In genomic region chr15:90580086-90580485, GRCh38 we compare ENCODE assay signal across 27 cellular contexts. TPM values are rescaled to one million over a fixed set of nuclear protein-coding genes. Genes with fewer than 3 reads are reported as not detected.
DNase-seq lines count a peak whose midpoint lies in the region; ATAC-seq and TF ChIP-seq lines count a peak whose summit lies in the region.
"Had no signal": no experiment of that assay in that cellular context is flagged by ENCODE, and none has a peak within 500 bp of the region (broad histone marks: within the 10 kb centered on the region; RNA-seq: fewer than 3 reads in every experiment).

No MANE protein-coding gene starts in this region.

- WGBS in heart right ventricle, 2 donors, result 49 to 59% methylated on average over 4 of the region's 4 CpGs
- WGBS in mesendoderm (ENCODE audit: extremely low coverage, insufficient coverage, low lambda C conversion rate), result no CpG with 5 or more reads among the region's 4 CpGs

- no peak overlapping the region for H3K4me2 ChIP-seq in mesendoderm (ENCODE audit: low read length)

- H3K27ac Mint-ChIP-seq in activated naive CD8-positive, alpha-beta T cell treated with anti-CD3 and anti-CD28 coated beads for 36 hours, result peak overlapping the region; percentile 44
- H3K27ac Mint-ChIP-seq: immature natural killer cell; T-helper 1 cell treated with Interleukin-12 subunit alpha and Interleukin-12 subunit beta and Interleukin-4 antibody, amounts not matched to agents 30 μg/mL and 1 μg/mL, for 36 hours had no signal

- no peak overlapping the region for H4K5ac ChIP-seq in mesendoderm (ENCODE audit: low read length)

- peaks cover 16% of the 10 kb centered on the region for H3K36me3 Mint-ChIP-seq in activated naive CD8-positive, alpha-beta T cell treated with anti-CD3 and anti-CD28 coated beads for 36 hours

- no peak overlapping the region for H3K9ac ChIP-seq in mesendoderm (ENCODE audit: low read length)

- H3K27me3 Mint-ChIP-seq in activated naive CD8-positive, alpha-beta T cell treated with anti-CD3 and anti-CD28 coated beads for 36 hours, result no peaks in the 10 kb centered on the region

- H3K4me1 Mint-ChIP-seq in activated naive CD8-positive, alpha-beta T cell treated with anti-CD3 and anti-CD28 coated beads for 36 hours, result peaks cover 50% of the 10 kb centered on the region

- no peak overlapping the region for H3K4me3 Mint-ChIP-seq in activated naive CD8-positive, alpha-beta T cell treated with anti-CD3 and anti-CD28 coated beads for 36 hours
- H3K4me3 Mint-ChIP-seq: immature natural killer cell; T-helper 1 cell treated with Interleukin-12 subunit alpha and Interleukin-12 subunit beta and Interleukin-4 antibody, amounts not matched to agents 30 μg/mL and 1 μg/mL, for 36 hours had no signal

- no peak overlapping the region for H2BK15ac ChIP-seq in mesendoderm (replicated peaks; ENCODE audit: low read depth)

- H3K4ac ChIP-seq in mesendoderm (ENCODE audit: low read depth, low read length), result no peak overlapping the region

- DNase-seq in heart right ventricle, result no peak
- no peak for DNase-seq in cardiac septum (ENCODE audit: low spot score)
- no peak for DNase-seq in activated naive CD8-positive, alpha-beta T cell treated with anti-CD3 and anti-CD28 coated beads for 36 hours
- no peak for DNase-seq in mesendoderm
- DNase-seq in uterus, result no peak
- no peak for DNase-seq in SW480 (ENCODE audit: low spot score)
- DNase-seq: activated CD4-positive, alpha-beta T cell treated with anti-CD3 and anti-CD28 coated beads, Interleukin-2, amount 50 U/mL, for 4 hours; activated CD8-positive, alpha-beta memory T cell treated with anti-CD3 and anti-CD28 coated beads, Interleukin-2, amount 50 U/mL, for 4 hours; activated effector memory CD4-positive, alpha-beta T cell treated with Interleukin-2 at 50 U/mL for 16 hours; DMS 273 treated with DMSO at 0.1 percent for 48 hours; esophagus squamous epithelium; hippocampal formation; immature natural killer cell; KBM-7; lower lobe of right lung; MM.1S; NCI-H1417 treated with DMSO at 0.1 percent for 48 hours; NCI-H526 had no signal

- H3K18ac ChIP-seq in mesendoderm (ENCODE audit: low read length), result no peak overlapping the region

- H3K23ac ChIP-seq in mesendoderm (ENCODE audit: low read length), result no peak overlapping the region

- no peaks in the 10 kb centered on the region for H3K79me1 ChIP-seq in mesendoderm (ENCODE audit: low read length)

- peaks cover 12 to 72% (median 54%) of the 10 kb centered on the region in 9 donors for H3K4me1 ChIP-seq in heart right ventricle
- no peaks in the 10 kb centered on the region for H3K4me1 ChIP-seq in mesendoderm (ENCODE audit: control insufficient read depth, low read depth, low read length)
- no peaks in the 10 kb centered on the region for H3K4me1 ChIP-seq in uterus
- H3K4me1 ChIP-seq: breast epithelium, prostate gland, SJSA1 had no signal

- H3K27me3 ChIP-seq in heart right ventricle (no peaks in the 10 kb centered on the region), mesendoderm (ENCODE audit: insufficient read depth, low read length, poor library complexity) (no peaks in the 10 kb centered on the region), uterus (no peaks in the 10 kb centered on the region)
- H3K27me3 ChIP-seq: breast epithelium, esophagus squamous epithelium, SJSA1 had no signal

- H3K56ac ChIP-seq in mesendoderm (ENCODE audit: low read length), result peak overlapping the region; percentile 7

- no peak overlapping the region for H3K4me3 ChIP-seq in heart right ventricle
- H3K4me3 ChIP-seq in mesendoderm (ENCODE audit: low read length), result no peak overlapping the region
- H3K4me3 ChIP-seq in uterus, result no peak overlapping the region
- H3K4me3 ChIP-seq: breast epithelium, coronary artery, esophagus squamous epithelium, lower lobe of right lung, prostate gland, SJSA1 had no signal

- H3K9me3 Mint-ChIP-seq in activated naive CD8-positive, alpha-beta T cell treated with anti-CD3 and anti-CD28 coated beads for 36 hours, result no peaks in the 10 kb centered on the region
- H3K9me3 Mint-ChIP-seq: immature natural killer cell; T-helper 1 cell treated with Interleukin-12 subunit alpha and Interleukin-12 subunit beta and Interleukin-4 antibody, amounts not matched to agents 30 μg/mL and 1 μg/mL, for 36 hours had no signal

- H3K27ac ChIP-seq in heart right ventricle, result peak overlapping the region in 8 of 10 donors; percentile 3 to 72 (median 28)
- no peak overlapping the region for H3K27ac ChIP-seq in mesendoderm (ENCODE audit: low read depth, low read length)
- no peak overlapping the region for H3K27ac ChIP-seq in uterus
- H3K27ac ChIP-seq: breast epithelium, C4-2B, lower lobe of right lung, prostate gland, SJSA1, VCaP had no signal

- H4K8ac ChIP-seq in mesendoderm (ENCODE audit: low read depth, low read length), result no peak overlapping the region

- ATAC-seq in heart right ventricle (peak in 3 of 8 donors; percentile 18 to 53 (median 31)), HG03045 (IDR thresholded peaks at IDR 0.05; ENCODE audit: unreplicated experiment) (no peak)
- ATAC-seq: Panc1 had no signal

- H3K36me3 ChIP-seq in heart right ventricle, result peaks cover 0 to 7% (median 0%) of the 10 kb centered on the region in 9 donors
- H3K36me3 ChIP-seq in mesendoderm (ENCODE audit: control insufficient read depth, insufficient read depth, low read length), result no peaks in the 10 kb centered on the region
- no peaks in the 10 kb centered on the region for H3K36me3 ChIP-seq in uterus
- H3K36me3 ChIP-seq: breast epithelium, esophagus squamous epithelium, lower lobe of right lung, prostate gland had no signal

- H2BK120ac ChIP-seq in mesendoderm (ENCODE audit: low read depth, low read length), result no peak overlapping the region

- H3K9me3 ChIP-seq in heart right ventricle (no peaks in the 10 kb centered on the region), uterus (no peaks in the 10 kb centered on the region)
- H3K9me3 ChIP-seq: breast epithelium, esophagus squamous epithelium, lower lobe of right lung, prostate gland, SJSA1 had no signal

- H2BK5ac ChIP-seq in mesendoderm (ENCODE audit: low read length), result no peak overlapping the region

- TF ChIP-seq CTCF in heart right ventricle (IDR thresholded peaks at IDR 0.05), result no peak
- no peak for TF ChIP-seq CTCF in uterus (IDR thresholded peaks at IDR 0.05)

- no peaks in the 10 kb centered on the region for H3K79me2 ChIP-seq in mesendoderm (ENCODE audit: control insufficient read depth, insufficient read depth, low read length)

- no peak for TF ChIP-seq POLR2A in uterus (IDR thresholded peaks at IDR 0.05)

- intact Hi-C loops in heart right ventricle (cut with DNase I) (no loop called here), cardiac septum (cut with DNase I) (no loop called here), uterus (cut with DNase I; ENCODE audit: low total_unique reads) (no loop called here)

- H2AK5ac ChIP-seq in mesendoderm (ENCODE audit: low read length), result no peak overlapping the region

RNA-seq across cellular contexts. Expression of gene CRTC3, which starts 50.4 kb away (rescaled TPM):
- total RNA-seq in heart right ventricle (10 to 100 TPM; 25.1 to 34.9 (median 29.4) TPM), cardiac septum (30.4 TPM), uterus (10 to 100 TPM; 18.4 to 89.4 (median 40.9) TPM)
- 10 to 100 TPM; 11.5 to 12.8 TPM for polyA plus RNA-seq in heart right ventricle
- 10 to 100 TPM; 28.9 to 30.3 TPM for total RNA-seq in activated naive CD8-positive, alpha-beta T cell treated with anti-CD3 and anti-CD28 coated beads for 36 hours
- 2.7 TPM for polyA plus RNA-seq in mesendoderm (2013, experiment 1 of 2)
- polyA plus RNA-seq in mesendoderm (2013, experiment 2 of 2), result 2.3 TPM

Comparison
In these comparisons a context has a peak if more than half of its experiments do, and no peak if none do; other contexts are left out.
1. H3K27ac ChIP-seq: peak in heart right ventricle (8 of 10); none in mesendoderm (single experiment) and uterus (0 of 2).